Comparison of ENCODE assay signal across 31 cellular contexts in genomic region chr4:54513741-54514140, GRCh38.
"Had no signal": no experiment of that assay in that cellular context is flagged by ENCODE, and none has a peak within 500 bp of the region (broad histone marks: within the 10 kb centered on the region; RNA-seq: fewer than 3 reads in every experiment).

No MANE protein-coding gene starts in this region.

- H3K4me1 ChIP-seq: colonic mucosa, left lung, lower lobe of right lung, pancreas, prostate gland, upper lobe of left lung had no signal

- DNase-seq: activated CD4-positive, alpha-beta memory T cell treated with anti-CD3 and anti-CD28 coated beads for 36 hours; activated CD4-positive, alpha-beta T cell treated with anti-CD3 and anti-CD28 coated beads for 48 hours; activated CD8-positive, alpha-beta memory T cell treated with anti-CD3 and anti-CD28 coated beads, Interleukin-2, amount 50 U/mL, for 4 hours; activated effector memory CD4-positive, alpha-beta T cell treated with anti-CD3 and anti-CD28 coated beads, Interleukin-2, amount 50 U/mL, for 16 hours; activated naive CD4-positive, alpha-beta T cell treated with anti-CD3 and anti-CD28 coated beads for 36 hours; activated naive CD8-positive, alpha-beta T cell treated with anti-CD3 and anti-CD28 coated beads for 36 hours; activated T-cell treated with anti-CD3 and anti-CD28 coated beads, Interleukin-2, amount 50 U/mL, for 1 hour; cerebellar nuclear complex; colonic mucosa; dorsolateral prefrontal cortex; effector memory CD4-positive, alpha-beta T cell; left lung; lower lobe of right lung; naive B cell; nephron progenitor cell; pancreas; retina; stimulated activated CD4-positive, alpha-beta T cell treated with anti-CD3 and anti-CD28 coated beads, Interleukin-12 subunit alpha, Interleukin-12 subunit beta, amount 100 ng/mL, for 4 hours; stimulated activated CD4-positive, alpha-beta T cell treated with anti-CD3 and anti-CD28 coated beads, Interleukin-4, amount 100 ng/mL, for 1 hour; stomach; T-helper 17 cell; thyroid gland; upper lobe of left lung; WERI-Rb-1 had no signal

- H3K9me3 ChIP-seq: colonic mucosa, heart left ventricle, left lung, lower lobe of right lung, neutrophil, pancreas, prostate gland, stomach, thyroid gland, upper lobe of left lung, vagina had no signal

- ATAC-seq: activated CD4-positive, CD25-positive, alpha-beta regulatory T cell treated with anti-CD3 and anti-CD28 coated beads, Interleukin-2, amount 50 U/mL, for 24 hours; lower lobe of right lung; T-helper 17 cell had no signal

- FAIRE-seq: pancreas had no signal

- H3K36me3 Mint-ChIP-seq: activated CD4-positive, alpha-beta memory T cell treated with anti-CD3 and anti-CD28 coated beads for 36 hours; activated naive CD8-positive, alpha-beta T cell treated with anti-CD3 and anti-CD28 coated beads for 36 hours; naive B cell had no signal

- H3K36me3 ChIP-seq: colonic mucosa, heart left ventricle, left lung, lower lobe of right lung, neutrophil, pancreas, prostate gland, stomach, thyroid gland, upper lobe of left lung, vagina, WERI-Rb-1 had no signal

- H3K27me3 Mint-ChIP-seq: activated CD4-positive, alpha-beta memory T cell treated with anti-CD3 and anti-CD28 coated beads for 36 hours; activated naive CD8-positive, alpha-beta T cell treated with anti-CD3 and anti-CD28 coated beads for 36 hours had no signal

- H3K27me3 ChIP-seq: colonic mucosa, heart left ventricle, left lung, neutrophil, pancreas, stomach, thyroid gland, upper lobe of left lung, vagina had no signal

- H3K4me3 Mint-ChIP-seq: activated CD4-positive, alpha-beta memory T cell treated with anti-CD3 and anti-CD28 coated beads for 36 hours; activated naive CD4-positive, alpha-beta T cell treated with anti-CD3 and anti-CD28 coated beads for 36 hours; activated naive CD8-positive, alpha-beta T cell treated with anti-CD3 and anti-CD28 coated beads for 36 hours; activated T-helper 1 cell treated with anti-CD3 and anti-CD28 coated beads, Interleukin-12 subunit alpha, Interleukin-12 subunit beta, Interleukin-2, Interleukin-4 antibody, amounts not matched to agents 30 ng/mL and 10 ng/mL and 1 ng/mL, durations not matched to agents 14 hours and 24 hours and 36 hours; naive B cell; nephron progenitor cell; T-helper 17 cell had no signal

- H3K27ac ChIP-seq: colonic mucosa, dorsolateral prefrontal cortex, heart left ventricle, left lung, lower lobe of right lung, neutrophil, pancreas, prostate gland, skin epidermis, stomach, thyroid gland, upper lobe of left lung, vagina, WERI-Rb-1 had no signal

- H3K4me1 Mint-ChIP-seq: activated naive CD8-positive, alpha-beta T cell treated with anti-CD3 and anti-CD28 coated beads for 36 hours; naive B cell; T-helper 17 cell had no signal

- H3K27ac Mint-ChIP-seq: activated CD4-positive, alpha-beta memory T cell treated with anti-CD3 and anti-CD28 coated beads for 36 hours; activated naive CD4-positive, alpha-beta T cell treated with anti-CD3 and anti-CD28 coated beads for 36 hours; activated naive CD8-positive, alpha-beta T cell treated with anti-CD3 and anti-CD28 coated beads for 36 hours; activated T-helper 1 cell treated with anti-CD3 and anti-CD28 coated beads, Interleukin-12 subunit alpha, Interleukin-12 subunit beta, Interleukin-2, Interleukin-4 antibody, amounts not matched to agents 30 ng/mL and 10 ng/mL and 1 ng/mL, durations not matched to agents 14 hours and 24 hours and 36 hours; naive B cell; nephron progenitor cell; T-helper 17 cell had no signal

- H3K9me3 Mint-ChIP-seq: activated CD4-positive, alpha-beta memory T cell treated with anti-CD3 and anti-CD28 coated beads for 36 hours; activated naive CD4-positive, alpha-beta T cell treated with anti-CD3 and anti-CD28 coated beads for 36 hours; activated naive CD8-positive, alpha-beta T cell treated with anti-CD3 and anti-CD28 coated beads for 36 hours; activated T-helper 1 cell treated with anti-CD3 and anti-CD28 coated beads, Interleukin-12 subunit alpha, Interleukin-12 subunit beta, Interleukin-2, Interleukin-4 antibody, amounts not matched to agents 30 ng/mL and 10 ng/mL and 1 ng/mL, durations not matched to agents 14 hours and 24 hours and 36 hours had no signal

- H3K4me3 ChIP-seq: colonic mucosa, dorsolateral prefrontal cortex, heart left ventricle, left lung, lower lobe of right lung, pancreas, prostate gland, skin epidermis, stomach, thyroid gland, upper lobe of left lung, vagina had no signal
